Comparison of ENCODE assay signal across 25 cellular contexts in genomic region chr14:32039401-32039800, GRCh38.
"Had no signal": no experiment of that assay in that cellular context is flagged by ENCODE, and none has a peak within 500 bp of the region (broad histone marks: within the 10 kb centered on the region; RNA-seq: fewer than 3 reads in every experiment).

No MANE protein-coding gene starts in this region.

- H3K36me3 ChIP-seq: adrenal gland, breast epithelium had no signal

- H3K27me3 ChIP-seq: adrenal gland, body of pancreas, breast epithelium had no signal

- H3K27ac ChIP-seq: adrenal gland, body of pancreas, breast epithelium, VCaP had no signal

- H3K9me3 ChIP-seq: adrenal gland, body of pancreas, breast epithelium had no signal

- H3K4me3 ChIP-seq: adrenal gland, body of pancreas, breast epithelium had no signal

- ATAC-seq: activated naive CD4-positive, alpha-beta T cell treated with anti-CD3 and anti-CD28 coated beads, Interleukin-2, amount 50 U/mL, for 72 hours; activated T-cell treated with anti-CD3 and anti-CD28 coated beads, Interleukin-2, amount 50 U/mL, for 4 hours; body of pancreas had no signal

- H3K4me1 ChIP-seq: body of pancreas, breast epithelium had no signal

- DNase-seq: activated B cell treated with CpG ODN at 0.5 μM for 24 hours; activated CD4-positive, alpha-beta memory T cell treated with anti-CD3 and anti-CD28 coated beads for 36 hours; activated CD4-positive, alpha-beta T cell treated with anti-CD3 and anti-CD28 coated beads for 4 hours; activated CD4-positive, alpha-beta T cell treated with anti-CD3 and anti-CD28 coated beads, Interleukin-2, amount 50 U/mL, for 1 hour; activated CD4-positive, CD25-positive, alpha-beta regulatory T cell treated with anti-CD3 and anti-CD28 coated beads, Interleukin-2, amount 50 U/mL, for 72 hours; activated CD8-positive, alpha-beta memory T cell treated with anti-CD3 and anti-CD28 coated beads, Interleukin-2, amount 50 U/mL, for 4 hours; activated gamma-delta T cell treated with Interleukin-2 at 50 U/mL for 16 hours; activated naive CD4-positive, alpha-beta T cell treated with anti-CD3 and anti-CD28 coated beads for 36 hours; activated T-cell treated with anti-CD3 and anti-CD28 coated beads for 4 hours; activated T-cell treated with anti-CD3 and anti-CD28 coated beads, Interleukin-2, amount 50 U/mL, for 4 hours; adrenal gland; body of pancreas; NCI-H1694; NCI-H1930; NCI-H2081 treated with DMSO at 0.1 percent for 48 hours; NCI-H524 treated with DMSO at 0.1 percent for 48 hours; NCI-H774; Right ventricle myocardium superior; SW 1271; T-helper 1 cell; T-helper 2 cell; T-helper 9 cell had no signal
